In the genomic region with DNA sequence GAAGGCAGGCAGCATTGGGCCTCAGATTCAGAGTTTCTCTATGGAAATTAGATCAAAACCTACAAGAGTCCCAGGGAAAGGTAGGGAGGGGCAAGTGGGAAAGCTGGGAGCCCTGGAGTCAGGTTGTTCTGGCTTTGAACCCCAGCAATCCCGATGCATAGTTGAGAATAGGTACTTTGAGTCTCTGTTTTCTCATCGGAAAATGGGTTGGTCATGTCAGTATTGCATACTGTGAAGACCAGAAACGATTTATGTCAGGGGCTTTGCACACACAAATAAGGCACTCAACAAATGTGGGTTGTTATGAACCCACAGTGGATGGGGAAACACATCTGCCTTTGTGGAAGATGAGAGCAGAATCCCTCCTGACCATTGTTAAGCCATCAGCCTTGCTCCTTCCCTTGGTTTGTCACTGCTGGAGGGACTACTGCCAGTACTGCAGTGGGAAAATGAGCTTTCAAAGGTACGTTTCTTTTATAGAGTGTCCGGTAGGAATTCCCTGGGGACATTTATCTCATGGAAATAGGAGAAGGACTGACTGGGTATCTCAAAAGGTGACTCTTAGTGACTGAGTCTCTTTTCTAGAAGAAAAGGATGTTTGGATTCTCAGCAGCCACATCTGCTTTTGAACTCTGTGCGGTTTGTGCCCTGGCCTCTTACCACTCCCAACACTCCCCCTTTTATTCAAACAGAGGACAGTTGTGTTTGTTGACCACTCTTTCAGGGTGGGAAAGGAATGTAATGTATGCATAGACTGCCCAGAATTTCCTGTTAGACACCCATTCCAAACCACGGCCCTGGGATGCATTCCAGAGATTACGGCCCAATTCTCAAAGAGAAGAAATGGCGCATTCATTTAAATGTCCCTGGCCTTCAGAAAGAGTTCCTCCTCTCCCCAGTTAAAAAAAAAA, we compare ENCODE assay signal across 1 cellular context.
TF ChIP-seq lines count a peak whose summit lies in the region.

No MANE protein-coding gene starts in this region.

TF ChIP-seq in HepG2, 621 proteins besides CTCF, POLR2A, EP300 and RAD21 (continued from another document):
- no peak for TF ChIP-seq ZNF143 (CRISPR knock-in tag; IDR thresholded peaks at IDR 0.05)
- TF ChIP-seq FOXA3 (CRISPR knock-in tag; IDR thresholded peaks at IDR 0.05), result peak; percentile 86
- no peak for TF ChIP-seq SMAD9 (CRISPR knock-in tag; IDR thresholded peaks at IDR 0.05)
- TF ChIP-seq ZNF598 (CRISPR knock-in tag; IDR thresholded peaks at IDR 0.05; ENCODE audit: borderline replicate concordance), result no peak
- no peak for TF ChIP-seq ZNF446 (CRISPR knock-in tag; IDR thresholded peaks at IDR 0.05)
- no peak for TF ChIP-seq PHF20 (CRISPR knock-in tag; IDR thresholded peaks at IDR 0.05)
- no peak for TF ChIP-seq ZNF335 (CRISPR knock-in tag; IDR thresholded peaks at IDR 0.05)
- TF ChIP-seq ZZZ3 (CRISPR knock-in tag; IDR thresholded peaks at IDR 0.05; ENCODE audit: borderline replicate concordance), result no peak
- TF ChIP-seq HMGA1 (CRISPR knock-in tag; conservative IDR thresholded peaks at IDR 0.05), result no peak
- no peak for TF ChIP-seq ZNF501 (CRISPR knock-in tag; IDR thresholded peaks at IDR 0.05)
- TF ChIP-seq, protein P1, sequence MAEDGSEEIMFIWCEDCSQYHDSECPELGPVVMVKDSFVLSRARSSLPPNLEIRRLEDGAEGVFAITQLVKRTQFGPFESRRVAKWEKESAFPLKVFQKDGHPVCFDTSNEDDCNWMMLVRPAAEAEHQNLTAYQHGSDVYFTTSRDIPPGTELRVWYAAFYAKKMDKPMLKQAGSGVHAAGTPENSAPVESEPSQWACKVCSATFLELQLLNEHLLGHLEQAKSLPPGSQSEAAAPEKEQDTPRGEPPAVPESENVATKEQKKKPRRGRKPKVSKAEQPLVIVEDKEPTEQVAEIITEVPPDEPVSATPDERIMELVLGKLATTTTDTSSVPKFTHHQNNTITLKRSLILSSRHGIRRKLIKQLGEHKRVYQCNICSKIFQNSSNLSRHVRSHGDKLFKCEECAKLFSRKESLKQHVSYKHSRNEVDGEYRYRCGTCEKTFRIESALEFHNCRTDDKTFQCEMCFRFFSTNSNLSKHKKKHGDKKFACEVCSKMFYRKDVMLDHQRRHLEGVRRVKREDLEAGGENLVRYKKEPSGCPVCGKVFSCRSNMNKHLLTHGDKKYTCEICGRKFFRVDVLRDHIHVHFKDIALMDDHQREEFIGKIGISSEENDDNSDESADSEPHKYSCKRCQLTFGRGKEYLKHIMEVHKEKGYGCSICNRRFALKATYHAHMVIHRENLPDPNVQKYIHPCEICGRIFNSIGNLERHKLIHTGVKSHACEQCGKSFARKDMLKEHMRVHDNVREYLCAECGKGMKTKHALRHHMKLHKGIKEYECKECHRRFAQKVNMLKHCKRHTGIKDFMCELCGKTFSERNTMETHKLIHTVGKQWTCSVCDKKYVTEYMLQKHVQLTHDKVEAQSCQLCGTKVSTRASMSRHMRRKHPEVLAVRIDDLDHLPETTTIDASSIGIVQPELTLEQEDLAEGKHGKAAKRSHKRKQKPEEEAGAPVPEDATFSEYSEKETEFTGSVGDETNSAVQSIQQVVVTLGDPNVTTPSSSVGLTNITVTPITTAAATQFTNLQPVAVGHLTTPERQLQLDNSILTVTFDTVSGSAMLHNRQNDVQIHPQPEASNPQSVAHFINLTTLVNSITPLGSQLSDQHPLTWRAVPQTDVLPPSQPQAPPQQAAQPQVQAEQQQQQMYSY (CRISPR knock-in tag; IDR thresholded peaks at IDR 0.05), result 0 out of 2 replicates have a peak, but pooled peaks have one; percentile 24
- TF ChIP-seq, protein P2, sequence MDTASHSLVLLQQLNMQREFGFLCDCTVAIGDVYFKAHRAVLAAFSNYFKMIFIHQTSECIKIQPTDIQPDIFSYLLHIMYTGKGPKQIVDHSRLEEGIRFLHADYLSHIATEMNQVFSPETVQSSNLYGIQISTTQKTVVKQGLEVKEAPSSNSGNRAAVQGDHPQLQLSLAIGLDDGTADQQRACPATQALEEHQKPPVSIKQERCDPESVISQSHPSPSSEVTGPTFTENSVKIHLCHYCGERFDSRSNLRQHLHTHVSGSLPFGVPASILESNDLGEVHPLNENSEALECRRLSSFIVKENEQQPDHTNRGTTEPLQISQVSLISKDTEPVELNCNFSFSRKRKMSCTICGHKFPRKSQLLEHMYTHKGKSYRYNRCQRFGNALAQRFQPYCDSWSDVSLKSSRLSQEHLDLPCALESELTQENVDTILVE (CRISPR knock-in tag; IDR thresholded peaks at IDR 0.05), result 0 out of 2 replicates have a peak, but pooled peaks have one; percentile 55
- TF ChIP-seq, protein P3, sequence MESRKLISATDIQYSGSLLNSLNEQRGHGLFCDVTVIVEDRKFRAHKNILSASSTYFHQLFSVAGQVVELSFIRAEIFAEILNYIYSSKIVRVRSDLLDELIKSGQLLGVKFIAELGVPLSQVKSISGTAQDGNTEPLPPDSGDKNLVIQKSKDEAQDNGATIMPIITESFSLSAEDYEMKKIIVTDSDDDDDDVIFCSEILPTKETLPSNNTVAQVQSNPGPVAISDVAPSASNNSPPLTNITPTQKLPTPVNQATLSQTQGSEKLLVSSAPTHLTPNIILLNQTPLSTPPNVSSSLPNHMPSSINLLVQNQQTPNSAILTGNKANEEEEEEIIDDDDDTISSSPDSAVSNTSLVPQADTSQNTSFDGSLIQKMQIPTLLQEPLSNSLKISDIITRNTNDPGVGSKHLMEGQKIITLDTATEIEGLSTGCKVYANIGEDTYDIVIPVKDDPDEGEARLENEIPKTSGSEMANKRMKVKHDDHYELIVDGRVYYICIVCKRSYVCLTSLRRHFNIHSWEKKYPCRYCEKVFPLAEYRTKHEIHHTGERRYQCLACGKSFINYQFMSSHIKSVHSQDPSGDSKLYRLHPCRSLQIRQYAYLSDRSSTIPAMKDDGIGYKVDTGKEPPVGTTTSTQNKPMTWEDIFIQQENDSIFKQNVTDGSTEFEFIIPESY (CRISPR knock-in tag; IDR thresholded peaks at IDR 0.05), result no peak
- TF ChIP-seq, protein P4, sequence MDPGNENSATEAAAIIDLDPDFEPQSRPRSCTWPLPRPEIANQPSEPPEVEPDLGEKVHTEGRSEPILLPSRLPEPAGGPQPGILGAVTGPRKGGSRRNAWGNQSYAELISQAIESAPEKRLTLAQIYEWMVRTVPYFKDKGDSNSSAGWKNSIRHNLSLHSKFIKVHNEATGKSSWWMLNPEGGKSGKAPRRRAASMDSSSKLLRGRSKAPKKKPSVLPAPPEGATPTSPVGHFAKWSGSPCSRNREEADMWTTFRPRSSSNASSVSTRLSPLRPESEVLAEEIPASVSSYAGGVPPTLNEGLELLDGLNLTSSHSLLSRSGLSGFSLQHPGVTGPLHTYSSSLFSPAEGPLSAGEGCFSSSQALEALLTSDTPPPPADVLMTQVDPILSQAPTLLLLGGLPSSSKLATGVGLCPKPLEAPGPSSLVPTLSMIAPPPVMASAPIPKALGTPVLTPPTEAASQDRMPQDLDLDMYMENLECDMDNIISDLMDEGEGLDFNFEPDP (CRISPR knock-in tag; conservative IDR thresholded peaks at IDR 0.05), result no peak
- TF ChIP-seq MEIS2 (CRISPR knock-in tag; IDR thresholded peaks at IDR 0.05), result no peak
- TF ChIP-seq, protein P5, sequence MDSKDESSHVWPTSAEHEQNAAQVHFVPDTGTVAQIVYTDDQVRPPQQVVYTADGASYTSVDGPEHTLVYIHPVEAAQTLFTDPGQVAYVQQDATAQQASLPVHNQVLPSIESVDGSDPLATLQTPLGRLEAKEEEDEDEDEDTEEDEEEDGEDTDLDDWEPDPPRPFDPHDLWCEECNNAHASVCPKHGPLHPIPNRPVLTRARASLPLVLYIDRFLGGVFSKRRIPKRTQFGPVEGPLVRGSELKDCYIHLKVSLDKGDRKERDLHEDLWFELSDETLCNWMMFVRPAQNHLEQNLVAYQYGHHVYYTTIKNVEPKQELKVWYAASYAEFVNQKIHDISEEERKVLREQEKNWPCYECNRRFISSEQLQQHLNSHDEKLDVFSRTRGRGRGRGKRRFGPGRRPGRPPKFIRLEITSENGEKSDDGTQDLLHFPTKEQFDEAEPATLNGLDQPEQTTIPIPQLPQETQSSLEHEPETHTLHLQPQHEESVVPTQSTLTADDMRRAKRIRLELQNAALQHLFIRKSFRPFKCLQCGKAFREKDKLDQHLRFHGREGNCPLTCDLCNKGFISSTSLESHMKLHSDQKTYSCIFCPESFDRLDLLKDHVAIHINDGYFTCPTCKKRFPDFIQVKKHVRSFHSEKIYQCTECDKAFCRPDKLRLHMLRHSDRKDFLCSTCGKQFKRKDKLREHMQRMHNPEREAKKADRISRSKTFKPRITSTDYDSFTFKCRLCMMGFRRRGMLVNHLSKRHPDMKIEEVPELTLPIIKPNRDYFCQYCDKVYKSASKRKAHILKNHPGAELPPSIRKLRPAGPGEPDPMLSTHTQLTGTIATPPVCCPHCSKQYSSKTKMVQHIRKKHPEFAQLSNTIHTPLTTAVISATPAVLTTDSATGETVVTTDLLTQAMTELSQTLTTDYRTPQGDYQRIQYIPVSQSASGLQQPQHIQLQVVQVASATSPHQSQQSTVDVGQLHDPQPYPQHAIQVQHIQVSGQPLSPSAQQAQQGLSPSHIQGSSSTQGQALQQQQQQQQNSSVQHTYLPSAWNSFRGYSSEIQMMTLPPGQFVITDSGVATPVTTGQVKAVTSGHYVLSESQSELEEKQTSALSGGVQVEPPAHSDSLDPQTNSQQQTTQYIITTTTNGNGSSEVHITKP (CRISPR knock-in tag; IDR thresholded peaks at IDR 0.05; ENCODE audit: low read depth), result no peak
- no peak for TF ChIP-seq ZNF567 (CRISPR knock-in tag; IDR thresholded peaks at IDR 0.05; ENCODE audit: borderline replicate concordance)
- no peak for TF ChIP-seq FLYWCH1 (CRISPR knock-in tag; IDR thresholded peaks at IDR 0.05)
- no peak for TF ChIP-seq ZNF225 (CRISPR knock-in tag; IDR thresholded peaks at IDR 0.05)
- TF ChIP-seq DMAP1 (CRISPR knock-in tag; IDR thresholded peaks at IDR 0.05), result no peak
- no peak for TF ChIP-seq GTF2F1 (IDR thresholded peaks at IDR 0.05; ENCODE audit: low read length)
- TF ChIP-seq STAT5B (CRISPR knock-in tag; IDR thresholded peaks at IDR 0.05), result no peak
- TF ChIP-seq ZNF562 (CRISPR knock-in tag; IDR thresholded peaks at IDR 0.05; ENCODE audit: borderline replicate concordance), result no peak
- no peak for TF ChIP-seq ZNF382 (CRISPR knock-in tag; IDR thresholded peaks at IDR 0.05; ENCODE audit: borderline replicate concordance)
- TF ChIP-seq NCOA5 (CRISPR knock-in tag; IDR thresholded peaks at IDR 0.05), result no peak
- TF ChIP-seq NCOR1 (IDR thresholded peaks at IDR 0.05; ENCODE audit: borderline replicate concordance, low read length), result peak; percentile 45; the same call in 1 of the 2 replicates
- no peak for TF ChIP-seq ZKSCAN5 (CRISPR knock-in tag; IDR thresholded peaks at IDR 0.05)
- TF ChIP-seq ATAD3A (CRISPR knock-in tag; IDR thresholded peaks at IDR 0.05), result no peak
TF ChIP-seq in HepG2: peak in this region for 129.
